ENCODE assay signal across 8 cellular contexts in genomic region chr12:34384693-34385092, GRCh38.
"Had no signal": no experiment of that assay in that cellular context is flagged by ENCODE, and none has a peak within 500 bp of the region (broad histone marks: within the 10 kb centered on the region; RNA-seq: fewer than 3 reads in every experiment).

No MANE protein-coding gene starts in this region.

- FAIRE-seq: G401.6, GM12878, GM12891, GM12892, GM18507, GM19239 had no signal

- ATAC-seq: GM12878 had no signal

- H3K4me3 ChIP-seq: GM12878 had no signal

- DNase-seq: GDM1, GF-D8 had no signal
